6 cellular contexts compared by ENCODE assay signal in genomic region chrX:49741501-49741900, GRCh38. TPM values are rescaled to one million over a fixed set of nuclear protein-coding genes. Genes with fewer than 3 reads are reported as not detected.
"Had no signal": no experiment of that assay in that cellular context is flagged by ENCODE, and none has a peak within 500 bp of the region (broad histone marks: within the 10 kb centered on the region; RNA-seq: fewer than 3 reads in every experiment).

No MANE protein-coding gene starts in this region.

RNA-seq across cellular contexts. Expression of gene PAGE1, which starts 45.7 kb away (rescaled TPM):
- polyA plus RNA-seq: endothelial cell of umbilical vein, esophagus, fibroblast of lung, foreskin keratinocyte, heart left ventricle, heart right ventricle had no signal
